In the genomic region with DNA sequence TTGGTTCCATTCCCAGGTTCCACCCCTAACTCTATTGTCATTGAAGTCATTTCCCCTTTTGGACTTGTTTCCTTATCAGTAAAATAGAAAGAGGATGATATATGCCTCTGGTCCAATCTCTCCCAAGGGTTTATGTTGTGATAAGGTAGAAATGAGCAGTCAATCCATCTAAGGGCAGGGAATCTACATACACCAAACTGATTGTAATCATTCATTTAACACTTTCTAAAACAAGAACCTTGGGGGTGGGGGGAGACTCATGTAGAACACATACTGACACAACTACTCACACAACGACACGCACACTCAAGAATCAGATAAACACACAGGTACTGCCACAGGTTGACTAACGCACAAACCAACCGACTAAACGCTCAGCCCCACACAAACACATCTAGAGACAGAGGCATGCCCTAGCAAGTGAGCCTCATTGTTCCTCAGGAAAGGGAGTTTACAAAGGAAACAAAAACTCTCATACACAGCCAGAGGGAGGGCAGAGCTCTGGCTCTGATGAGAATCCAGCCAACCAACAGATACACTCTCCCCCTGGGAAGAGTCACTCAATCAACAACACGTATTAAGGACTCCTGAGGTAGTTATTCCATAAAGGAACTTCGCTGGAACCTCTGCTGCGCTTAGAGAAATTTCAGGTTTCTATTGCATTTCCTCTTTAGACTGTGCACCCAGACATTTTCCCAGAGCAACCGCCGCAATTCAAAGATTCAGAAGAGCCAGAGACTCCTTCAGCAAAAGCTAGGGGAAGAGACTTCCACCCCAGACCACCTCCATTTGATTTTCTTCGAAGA, we compare ENCODE assay signal across 8 cellular contexts. TPM values are rescaled to one million over a fixed set of nuclear protein-coding genes. Genes with fewer than 3 reads are reported as not detected.
DNase-seq lines count a peak whose midpoint lies in the region; ATAC-seq and TF ChIP-seq lines count a peak whose summit lies in the region.

No MANE protein-coding gene starts in this region.

- intact Hi-C loops in body of pancreas (cut with DNase I) (no loop called here), thyroid gland (cut with DNase I) (no loop called here)

- no peak for TF ChIP-seq CTCF in body of pancreas (IDR thresholded peaks at IDR 0.05)
- no peak for TF ChIP-seq CTCF in thyroid gland (IDR thresholded peaks at IDR 0.05)

- H3K27me3 ChIP-seq in body of pancreas (no peaks in the 10 kb centered on the region), thyroid gland (no peaks in the 10 kb centered on the region)

- peak overlapping the region; percentile 83 to 98 (median 91) for H3K27ac ChIP-seq in body of pancreas
- peak overlapping the region; percentile 71 to 91 (median 82) for H3K27ac ChIP-seq in thyroid gland

- H3K4me3 ChIP-seq in body of pancreas (peak overlapping the region; percentile 51 to 83), thyroid gland (replicated peaks in 1 of 3) (peak overlapping the region; percentile 28 to 88 (median 75))

- H3K36me3 ChIP-seq in body of pancreas (replicated peaks in 1 of 2; ENCODE audit: insufficient read depth in 1 of 2, low read depth in 2 of 2) (no peaks in the 10 kb centered on the region), thyroid gland (no peaks in the 10 kb centered on the region)

- H3K4me1 ChIP-seq in body of pancreas: peaks cover 53% of the 10 kb centered on the region
- peaks cover 41 to 43% of the 10 kb centered on the region in 2 donors for H3K4me1 ChIP-seq in thyroid gland

- no peak for TF ChIP-seq POLR2A in body of pancreas (IDR thresholded peaks at IDR 0.05)
- TF ChIP-seq POLR2A in thyroid gland (IDR thresholded peaks at IDR 0.05): peak in 1 of 2 donors; percentile 48

- ATAC-seq in body of pancreas (no peak), GM21390 (IDR thresholded peaks at IDR 0.05; ENCODE audit: unreplicated experiment) (no peak)

- WGBS in body of pancreas, 2 donors: 4 to 5% methylated on average over 11 of the region's 11 CpGs
- 1 to 2% methylated on average over 11 of the region's 11 CpGs for WGBS in thyroid gland, 2 donors

- H3K9me3 ChIP-seq in body of pancreas (no peaks in the 10 kb centered on the region), thyroid gland (no peaks in the 10 kb centered on the region)

- DNase-seq in NCI-H1694 treated with DMSO at 0.1 percent for 48 hours (lab: John Stamatoyannopoulos, UW): peak; percentile 6
- DNase-seq in NCI-H1694 (lab: John Stamatoyannopoulos, UW): no peak
- peak; percentile 39 for DNase-seq in NAMALWA (ENCODE audit: low spot score)
- peak in 1 of 4 donors; percentile 10 for DNase-seq in body of pancreas
- DNase-seq in left kidney (ENCODE audit: low read depth, low spot score): peak; percentile 31
- DNase-seq in thyroid gland: no peak
- DNase-seq in dedifferentiated amniotic fluid mesenchymal stem cell (ENCODE audit: extremely low spot score): no peak

RNA-seq across cellular contexts. Expression of gene F11R, which starts 1.0 kb away (rescaled TPM):
- 10 to 100 TPM; 40.2 to 41.5 TPM for total RNA-seq in body of pancreas
- total RNA-seq in thyroid gland: 100 to 1,000 TPM in 2 of 4 donors, 10 to 100 TPM in 2; 80.8 to 122 (median 98.3) TPM

RNA-seq across cellular contexts. Expression of gene TSTD1, which starts 18.8 kb away (rescaled TPM):
- 10 to 100 TPM; 49.4 to 90.8 TPM for total RNA-seq in body of pancreas
- total RNA-seq in thyroid gland: 100 to 1,000 TPM; 256 to 466 (median 320) TPM

RNA-seq across cellular contexts. Expression of gene USF1, which starts 25.8 kb away (rescaled TPM):
- 10 to 100 TPM; 32.7 to 46.5 TPM for total RNA-seq in body of pancreas
- total RNA-seq in thyroid gland: 10 to 100 TPM; 56.0 to 71.0 (median 70.3) TPM

RNA-seq across cellular contexts. Expression of gene ARHGAP30, which starts 49.7 kb away (rescaled TPM):
- 1 to 10 TPM; 3.1 to 4.9 TPM for total RNA-seq in body of pancreas
- total RNA-seq in thyroid gland: 1 to 10 TPM; 1.4 to 3.5 (median 2.9) TPM

Comparison
In these comparisons a context has a peak if more than half of its experiments do, and no peak if none do; other contexts are left out.
1. DNase-seq: peak in NCI-H1694 treated with DMSO at 0.1 percent for 48 hours (single experiment), NAMALWA (single experiment) and left kidney (single experiment); none in NCI-H1694 (single experiment), thyroid gland (0 of 2) and dedifferentiated amniotic fluid mesenchymal stem cell (single experiment).